8 cellular contexts compared by ENCODE assay signal in genomic region chr3:119322523-119323400, GRCh38. TPM values are rescaled to one million over a fixed set of nuclear protein-coding genes. Genes with fewer than 3 reads are reported as not detected.
DNase-seq lines count a peak whose midpoint lies in the region; ATAC-seq and TF ChIP-seq lines count a peak whose summit lies in the region.

No MANE protein-coding gene starts in this region.

- peak overlapping the region; percentile 97 to 100 (median 100) for H3K27ac Mint-ChIP-seq in IgD-negative memory B cell
- H3K27ac Mint-ChIP-seq in activated T-cell treated with anti-CD3 and anti-CD28 coated beads, Interleukin-2, amount 50 U/mL, for 72 hours, result peak overlapping the region; percentile 95
- H3K27ac Mint-ChIP-seq in naive thymus-derived CD8-positive, alpha-beta T cell, result peak overlapping the region; percentile 85 to 96 (median 95)

- intact Hi-C loops in Panc1 (cut with micrococcal nuclease; ENCODE audit: unreplicated experiment), result no loop called here

- peak overlapping the region; percentile 89 to 96 (median 95) for H3K4me3 Mint-ChIP-seq in IgD-negative memory B cell
- H3K4me3 Mint-ChIP-seq in activated T-cell treated with anti-CD3 and anti-CD28 coated beads, Interleukin-2, amount 50 U/mL, for 72 hours, result peak overlapping the region; percentile 90 to 99
- H3K4me3 Mint-ChIP-seq in naive thymus-derived CD8-positive, alpha-beta T cell, result peak overlapping the region; percentile 79 to 94 (median 90)

- H3K4me3 ChIP-seq in Panc1 (ENCODE audit: low read depth in 2 of 2, low read length in 2 of 2), result peak overlapping the region; percentile 58 to 78

- peak overlapping the region; percentile 89 for H3K27ac ChIP-seq in Panc1 (ENCODE audit: low read length)

- in situ Hi-C loops in Panc1 (cut with HindIII; ENCODE audit: low pct_unique_long_range_greater_than_20kb, low sequenced_read_pairs), result no loop called here

- peak; percentile 77 for TF ChIP-seq CTCF in Panc1 (IDR thresholded peaks at IDR 0.05)

- no peaks in the 10 kb centered on the region for H3K9me3 ChIP-seq in Panc1 (ENCODE audit: control insufficient read depth, insufficient read depth, low read depth, low read length)

- TSS peak; percentile 91 for BruUV-seq in Panc1 (replicated peaks; lab: Mats Ljungman, UMichigan)

- peaks cover 7% of the 10 kb centered on the region for H3K4me1 ChIP-seq in Panc1 (ENCODE audit: control insufficient read depth, insufficient read depth, low read length)

- H3K36me3 ChIP-seq in Panc1 (ENCODE audit: control insufficient read depth, insufficient read depth, low read length), result no peaks in the 10 kb centered on the region

- CTCF ChIA-PET in Panc1 (lab: Charles Lee), result no interaction called here

- ATAC-seq in GM21576 (IDR thresholded peaks at IDR 0.05; ENCODE audit: unreplicated experiment) (peak; percentile 87), Panc1 (peak; percentile 95)
- ATAC-seq in activated T-cell treated with anti-CD3 and anti-CD28 coated beads, Interleukin-2, amount 50 U/mL, for 72 hours (replicated peaks in 1 of 2), result peak; percentile 91 to 94
- peak; percentile 84 to 87 for ATAC-seq in naive thymus-derived CD8-positive, alpha-beta T cell

- peaks cover 38 to 46% (median 44%) of the 10 kb centered on the region in 3 donors for H3K4me1 Mint-ChIP-seq in IgD-negative memory B cell
- peaks cover 51% of the 10 kb centered on the region for H3K4me1 Mint-ChIP-seq in activated T-cell treated with anti-CD3 and anti-CD28 coated beads, Interleukin-2, amount 50 U/mL, for 72 hours (ENCODE audit: low read depth)
- peaks cover 7 to 22% (median 12%) of the 10 kb centered on the region in 4 donors for H3K4me1 Mint-ChIP-seq in naive thymus-derived CD8-positive, alpha-beta T cell

- no peaks in the 10 kb centered on the region for H3K27me3 ChIP-seq in Panc1 (ENCODE audit: control insufficient read depth, insufficient read depth, low read length)

- POLR2A ChIA-PET in Panc1 (lab: Charles Lee), result no interaction called here
- POLR2A ChIA-PET in naive thymus-derived CD8-positive, alpha-beta T cell (lab: Charles Lee), result interaction anchor here (1.3 to 1.7 kb wide), 3 partner anchors 28 to 30 kb away, joined by 3 to 8 read pairs (median 7); partner anchors contain the start of gene ARHGAP31

- H3K36me3 Mint-ChIP-seq in IgD-negative memory B cell, result no peaks in the 10 kb centered on the region
- no peaks in the 10 kb centered on the region for H3K36me3 Mint-ChIP-seq in activated T-cell treated with anti-CD3 and anti-CD28 coated beads, Interleukin-2, amount 50 U/mL, for 72 hours (ENCODE audit: insufficient read depth in 2 of 2)
- no peaks in the 10 kb centered on the region for H3K36me3 Mint-ChIP-seq in naive thymus-derived CD8-positive, alpha-beta T cell

- H3K27me3 Mint-ChIP-seq in IgD-negative memory B cell, result no peaks in the 10 kb centered on the region
- H3K27me3 Mint-ChIP-seq in activated T-cell treated with anti-CD3 and anti-CD28 coated beads, Interleukin-2, amount 50 U/mL, for 72 hours (ENCODE audit: low read depth), result no peaks in the 10 kb centered on the region
- no peaks in the 10 kb centered on the region for H3K27me3 Mint-ChIP-seq in naive thymus-derived CD8-positive, alpha-beta T cell

- peak; percentile 45 for DNase-seq in DMS53 treated with DMSO at 0.1 percent for 48 hours (lab: John Stamatoyannopoulos, UW; ENCODE audit: unreplicated experiment)
- DNase-seq in Panc1 (ENCODE audit: low read depth, low spot score), result peak; percentile 20
- peak; percentile 96 to 97 for DNase-seq in activated T-cell treated with anti-CD3 and anti-CD28 coated beads, Interleukin-2, amount 50 U/mL, for 72 hours
- peak; percentile 74 for DNase-seq in fibroblast of gingiva (ENCODE audit: low read depth)
- peak; percentile 71 to 87 (median 83) for DNase-seq in naive thymus-derived CD8-positive, alpha-beta T cell
- DNase-seq in stimulated activated naive CD4-positive, alpha-beta T cell (lab: John Stamatoyannopoulos, UW), result peak; percentile 78 to 89 (median 83)

- no peaks in the 10 kb centered on the region for H3K9me3 Mint-ChIP-seq in IgD-negative memory B cell
- H3K9me3 Mint-ChIP-seq in activated T-cell treated with anti-CD3 and anti-CD28 coated beads, Interleukin-2, amount 50 U/mL, for 72 hours, result no peaks in the 10 kb centered on the region
- no peaks in the 10 kb centered on the region for H3K9me3 Mint-ChIP-seq in naive thymus-derived CD8-positive, alpha-beta T cell

RNA-seq across cellular contexts. Expression of gene ARHGAP31, which starts 28.6 kb away (rescaled TPM):
- 9.0 TPM for polyA plus RNA-seq in IgD-negative memory B cell
- 7.6 TPM for total RNA-seq in Panc1 (2021; ENCODE audit: unreplicated experiment)
- 2.8 TPM for polyA plus RNA-seq in Panc1 (2012; ENCODE audit: insufficient read length)
- total RNA-seq in activated T-cell treated with anti-CD3 and anti-CD28 coated beads, Interleukin-2, amount 50 U/mL, for 72 hours, result 10 to 100 TPM; 12.7 to 19.1 TPM
- 1 to 10 TPM; 1.1 to 1.8 TPM for total RNA-seq in naive thymus-derived CD8-positive, alpha-beta T cell
- polyA plus RNA-seq in naive thymus-derived CD8-positive, alpha-beta T cell, result 1 to 10 TPM in 2 of 3 donors, under 1 TPM in 1; 0.32 to 2.3 (median 1.6) TPM

Comparison
In these comparisons a context has a peak if more than half of its experiments do, and no peak if none do; other contexts are left out.
1. Peak in every context shown above with its lines: DNase-seq, ATAC-seq, H3K4me3 ChIP-seq and H3K27ac ChIP-seq.
2. DNase-seq: peak in every context shown above with its lines; median percentile 96 in activated T-cell treated with anti-CD3 and anti-CD28 coated beads, Interleukin-2, amount 50 U/mL, for 72 hours; 83 in naive thymus-derived CD8-positive, alpha-beta T cell; 83 in stimulated activated naive CD4-positive, alpha-beta T cell; 74 in fibroblast of gingiva; 45 in DMS53 treated with DMSO at 0.1 percent for 48 hours; 20 in Panc1.